8 cellular contexts compared by ENCODE assay signal in the genomic region with DNA sequence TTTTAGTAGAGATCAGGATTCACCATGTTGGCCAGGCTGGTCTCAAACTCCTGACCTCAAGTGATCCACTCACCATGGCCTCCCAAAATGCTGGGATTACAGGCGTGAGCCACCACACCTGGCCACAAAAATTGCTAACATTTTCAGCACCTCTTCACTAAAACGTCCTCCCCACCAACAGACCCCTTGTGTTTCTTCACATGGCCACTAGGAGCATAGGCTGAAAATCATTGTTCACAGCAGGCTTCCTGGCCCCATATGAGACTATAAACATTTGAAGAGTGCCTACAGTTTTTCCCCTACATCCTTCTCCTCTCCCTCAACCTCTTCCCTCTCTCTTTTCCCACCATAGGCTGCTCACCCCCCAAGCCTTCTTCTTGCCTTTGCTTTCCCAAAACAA. TPM values are rescaled to one million over a fixed set of nuclear protein-coding genes. Genes with fewer than 3 reads are reported as not detected.
A peak's percentile ranks its signal among the peaks of the same experiment; 100 is the strongest.
DNase-seq lines count a peak whose midpoint lies in the region; ATAC-seq and TF ChIP-seq lines count a peak whose summit lies in the region.

No MANE protein-coding gene starts in this region.

- no peak overlapping the region for H3K4me3 ChIP-seq in GM06990 (replicated peaks; ENCODE audit: low read depth, low read length)
- H3K4me3 ChIP-seq in PC-9, result no peak overlapping the region
- H3K4me3 ChIP-seq in fibroblast of pulmonary artery (replicated peaks; ENCODE audit: low read depth, low read length), result no peak overlapping the region
- H3K4me3 ChIP-seq in testis, result no peak overlapping the region

- whole genome bisulfite sequencing in testis, 2 donors, result 61 to 67% methylated on average over 2 of the region's 2 CpGs

- H3K9me2 ChIP-seq in PC-9 (ENCODE audit: insufficient read depth), result no peaks in the 10 kb centered on the region

- H3K4me1 ChIP-seq in PC-9 (replicated peaks; ENCODE audit: insufficient read depth), result no peaks in the 10 kb centered on the region
- no peaks in the 10 kb centered on the region for H3K4me1 ChIP-seq in testis

- H4K20me1 ChIP-seq in PC-9 (ENCODE audit: insufficient read depth), result no peaks in the 10 kb centered on the region

- H3K36me3 ChIP-seq in GM06990 (ENCODE audit: control insufficient read depth, insufficient read depth, low read length) (no peaks in the 10 kb centered on the region), PC-9 (ENCODE audit: low read depth) (no peaks in the 10 kb centered on the region), testis (ENCODE audit: low read depth, missing control alignments) (no peaks in the 10 kb centered on the region)

- no TSS peak for BruUV-seq in PC-9 (replicated peaks; lab: Mats Ljungman, UMichigan)

- no peak for TF ChIP-seq POLR2A in testis (IDR thresholded peaks at IDR 0.05)

- H3K27me3 ChIP-seq in GM06990 (replicated peaks; ENCODE audit: control insufficient read depth, insufficient read depth, low read length) (no peaks in the 10 kb centered on the region), PC-9 (ENCODE audit: insufficient read depth, low read depth) (no peaks in the 10 kb centered on the region), testis (no peaks in the 10 kb centered on the region)

- H2AFZ ChIP-seq in PC-9, result no peak overlapping the region

- POLR2A ChIA-PET in PC-9 (lab: Charles Lee; ENCODE audit: unreplicated experiment), result no interaction called here

- ATAC-seq in HG02759 (IDR thresholded peaks at IDR 0.05; ENCODE audit: unreplicated experiment), result no peak
- ATAC-seq in GM21447 (IDR thresholded peaks at IDR 0.05; ENCODE audit: unreplicated experiment), result no peak

- H3K9me3 ChIP-seq in PC-9 (ENCODE audit: insufficient read depth, low read depth) (no peaks in the 10 kb centered on the region), testis (no peaks in the 10 kb centered on the region)

- CTCF ChIA-PET in PC-9 (lab: Charles Lee), result no interaction called here

- no peaks in the 10 kb centered on the region for H3K79me2 ChIP-seq in PC-9 (ENCODE audit: low read depth)

- TF ChIP-seq CTCF in GM06990 (IDR thresholded peaks at IDR 0.05; ENCODE audit: insufficient read depth, low read length, poor library complexity, severe bottlenecking) (peak; percentile 67), PC-9 (conservative IDR thresholded peaks at IDR 0.05) (peak; percentile 62), fibroblast of pulmonary artery (IDR thresholded peaks at IDR 0.05; ENCODE audit: low read length, missing control alignments) (peak; percentile 55), testis (IDR thresholded peaks at IDR 0.05) (peak in 1 of 3 experiments; percentile 38)

- peak; percentile 18 for DNase-seq in ACHN
- no peak for DNase-seq in GM06990 (ENCODE audit: extremely low read depth, insufficient read length)
- peak in 1 of 2 experiments; percentile 6 for DNase-seq in PC-9
- DNase-seq in fibroblast of pulmonary artery (ENCODE audit: low read depth), result peak; percentile 28
- no peak for DNase-seq in testis
- no peak for DNase-seq in MV-4-11 (lab: John Stamatoyannopoulos, UW)

- intact Hi-C loops in PC-9 (cut with micrococcal nuclease; ENCODE audit: unreplicated experiment), result no loop called here
- intact Hi-C loops in testis (cut with DNase I; ENCODE audit: low total_unique reads), result no loop called here

- H3K4me2 ChIP-seq in PC-9, result no peak overlapping the region

- no peaks in the 10 kb centered on the region for H3F3A ChIP-seq in PC-9 (ENCODE audit: insufficient read depth, low read depth)

- no peak overlapping the region for H3K27ac ChIP-seq in PC-9
- H3K27ac ChIP-seq in testis, result no peak overlapping the region

- in situ Hi-C loops in ACHN (cut with HindIII; ENCODE audit: low pct_ligation_motif_present, low pct_unique_long_range_greater_than_20kb, low sequenced_read_pairs), result no loop called here

RNA-seq across cellular contexts. Expression of gene SFPQ, which starts 28.0 kb away (rescaled TPM):
- total RNA-seq in PC-9 (2021) (191 and 299 TPM in 2 replicates), testis (100 to 1,000 TPM; 417 to 436 TPM)
- 297 TPM for polyA plus RNA-seq in testis (ENCODE audit: insufficient read depth, low read depth, low replicate concordance)

RNA-seq across cellular contexts. Expression of gene ZMYM4, which starts 47.5 kb away (rescaled TPM):
- total RNA-seq in PC-9 (2021), result 55.6 and 84.4 TPM in 2 replicates
- 10 to 100 TPM; 63.5 to 73.5 TPM for total RNA-seq in testis
- polyA plus RNA-seq in testis (ENCODE audit: insufficient read depth, low read depth, low replicate concordance), result 68.6 TPM

Comparison
In these comparisons a context has a peak if more than half of its experiments do, and no peak if none do; other contexts are left out.
1. DNase-seq: peak in ACHN (single experiment) and fibroblast of pulmonary artery (single experiment); none in GM06990 (single experiment), testis (single experiment) and MV-4-11 (single experiment).